In the genomic region with DNA sequence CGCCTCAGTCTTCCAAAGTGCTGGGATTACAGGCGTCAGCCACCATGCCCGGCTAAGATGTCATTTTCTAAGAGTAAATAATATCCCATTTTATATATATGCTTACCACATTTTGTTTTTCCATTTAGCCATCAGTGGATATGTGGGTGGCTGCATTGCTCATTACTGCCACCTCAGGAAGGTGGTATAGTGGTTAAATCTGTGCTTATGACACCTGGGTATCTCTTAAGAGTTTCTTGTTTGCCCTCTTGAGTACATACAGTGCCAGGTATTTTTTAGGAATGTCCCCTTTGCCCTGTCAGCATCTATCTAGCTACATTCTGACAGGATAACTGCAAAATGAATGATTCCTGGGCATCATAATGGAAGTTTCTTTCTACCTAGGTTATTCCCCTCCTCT, we compare ENCODE assay signal across 2 cellular contexts.
TF ChIP-seq lines count a peak whose summit lies in the region.

No MANE protein-coding gene starts in this region.

TF ChIP-seq in liver, 16 proteins besides CTCF, POLR2A, EP300 and RAD21:
- TF ChIP-seq, protein P1, sequence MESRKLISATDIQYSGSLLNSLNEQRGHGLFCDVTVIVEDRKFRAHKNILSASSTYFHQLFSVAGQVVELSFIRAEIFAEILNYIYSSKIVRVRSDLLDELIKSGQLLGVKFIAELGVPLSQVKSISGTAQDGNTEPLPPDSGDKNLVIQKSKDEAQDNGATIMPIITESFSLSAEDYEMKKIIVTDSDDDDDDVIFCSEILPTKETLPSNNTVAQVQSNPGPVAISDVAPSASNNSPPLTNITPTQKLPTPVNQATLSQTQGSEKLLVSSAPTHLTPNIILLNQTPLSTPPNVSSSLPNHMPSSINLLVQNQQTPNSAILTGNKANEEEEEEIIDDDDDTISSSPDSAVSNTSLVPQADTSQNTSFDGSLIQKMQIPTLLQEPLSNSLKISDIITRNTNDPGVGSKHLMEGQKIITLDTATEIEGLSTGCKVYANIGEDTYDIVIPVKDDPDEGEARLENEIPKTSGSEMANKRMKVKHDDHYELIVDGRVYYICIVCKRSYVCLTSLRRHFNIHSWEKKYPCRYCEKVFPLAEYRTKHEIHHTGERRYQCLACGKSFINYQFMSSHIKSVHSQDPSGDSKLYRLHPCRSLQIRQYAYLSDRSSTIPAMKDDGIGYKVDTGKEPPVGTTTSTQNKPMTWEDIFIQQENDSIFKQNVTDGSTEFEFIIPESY (IDR thresholded peaks at IDR 0.05) = no peak
- TF ChIP-seq TAF1 (conservative IDR thresholded peaks at IDR 0.05) = no peak
- no peak for TF ChIP-seq EGR1 (IDR thresholded peaks at IDR 0.05; ENCODE audit: low read depth in 2 of 2)
- no peak for TF ChIP-seq SP1 (IDR thresholded peaks at IDR 0.05)
- no peak for TF ChIP-seq RXRA (IDR thresholded peaks at IDR 0.05)
- TF ChIP-seq, protein P2, sequence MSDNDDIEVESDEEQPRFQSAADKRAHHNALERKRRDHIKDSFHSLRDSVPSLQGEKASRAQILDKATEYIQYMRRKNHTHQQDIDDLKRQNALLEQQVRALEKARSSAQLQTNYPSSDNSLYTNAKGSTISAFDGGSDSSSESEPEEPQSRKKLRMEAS (IDR thresholded peaks at IDR 0.05) = no peak
- no peak for TF ChIP-seq NR2F2 (IDR thresholded peaks at IDR 0.05)
- TF ChIP-seq JUND (IDR thresholded peaks at IDR 0.05) = no peak
- TF ChIP-seq FOXA2 (IDR thresholded peaks at IDR 0.05) = no peak
- no peak for TF ChIP-seq YY1 (IDR thresholded peaks at IDR 0.05)
- TF ChIP-seq, protein P3, sequence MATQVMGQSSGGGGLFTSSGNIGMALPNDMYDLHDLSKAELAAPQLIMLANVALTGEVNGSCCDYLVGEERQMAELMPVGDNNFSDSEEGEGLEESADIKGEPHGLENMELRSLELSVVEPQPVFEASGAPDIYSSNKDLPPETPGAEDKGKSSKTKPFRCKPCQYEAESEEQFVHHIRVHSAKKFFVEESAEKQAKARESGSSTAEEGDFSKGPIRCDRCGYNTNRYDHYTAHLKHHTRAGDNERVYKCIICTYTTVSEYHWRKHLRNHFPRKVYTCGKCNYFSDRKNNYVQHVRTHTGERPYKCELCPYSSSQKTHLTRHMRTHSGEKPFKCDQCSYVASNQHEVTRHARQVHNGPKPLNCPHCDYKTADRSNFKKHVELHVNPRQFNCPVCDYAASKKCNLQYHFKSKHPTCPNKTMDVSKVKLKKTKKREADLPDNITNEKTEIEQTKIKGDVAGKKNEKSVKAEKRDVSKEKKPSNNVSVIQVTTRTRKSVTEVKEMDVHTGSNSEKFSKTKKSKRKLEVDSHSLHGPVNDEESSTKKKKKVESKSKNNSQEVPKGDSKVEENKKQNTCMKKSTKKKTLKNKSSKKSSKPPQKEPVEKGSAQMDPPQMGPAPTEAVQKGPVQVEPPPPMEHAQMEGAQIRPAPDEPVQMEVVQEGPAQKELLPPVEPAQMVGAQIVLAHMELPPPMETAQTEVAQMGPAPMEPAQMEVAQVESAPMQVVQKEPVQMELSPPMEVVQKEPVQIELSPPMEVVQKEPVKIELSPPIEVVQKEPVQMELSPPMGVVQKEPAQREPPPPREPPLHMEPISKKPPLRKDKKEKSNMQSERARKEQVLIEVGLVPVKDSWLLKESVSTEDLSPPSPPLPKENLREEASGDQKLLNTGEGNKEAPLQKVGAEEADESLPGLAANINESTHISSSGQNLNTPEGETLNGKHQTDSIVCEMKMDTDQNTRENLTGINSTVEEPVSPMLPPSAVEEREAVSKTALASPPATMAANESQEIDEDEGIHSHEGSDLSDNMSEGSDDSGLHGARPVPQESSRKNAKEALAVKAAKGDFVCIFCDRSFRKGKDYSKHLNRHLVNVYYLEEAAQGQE (IDR thresholded peaks at IDR 0.05) = no peak
- TF ChIP-seq HNF4A (conservative IDR thresholded peaks at IDR 0.05) = no peak
- TF ChIP-seq, protein P4, sequence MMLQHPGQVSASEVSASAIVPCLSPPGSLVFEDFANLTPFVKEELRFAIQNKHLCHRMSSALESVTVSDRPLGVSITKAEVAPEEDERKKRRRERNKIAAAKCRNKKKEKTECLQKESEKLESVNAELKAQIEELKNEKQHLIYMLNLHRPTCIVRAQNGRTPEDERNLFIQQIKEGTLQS (IDR thresholded peaks at IDR 0.05) = no peak
- no peak for TF ChIP-seq FOXA1 (IDR thresholded peaks at IDR 0.05)
- TF ChIP-seq HNF4G (IDR thresholded peaks at IDR 0.05) = no peak
- no peak for TF ChIP-seq GABPA (IDR thresholded peaks at IDR 0.05 in 1 of 2, conservative IDR thresholded peaks at IDR 0.05 in 1 of 2)

TF ChIP-seq in HepG2, 621 proteins besides CTCF, POLR2A, EP300 and RAD21:
- TF ChIP-seq SRSF1 (optimal IDR thresholded peaks at IDR 0.05; ENCODE audit: low read depth, low read length) (no peak), CENPX (CRISPR knock-in tag; IDR thresholded peaks at IDR 0.05) (no peak), ZNF883 (CRISPR knock-in tag; IDR thresholded peaks at IDR 0.05; ENCODE audit: not compliant biosample characterization) (no peak), MTF2 (CRISPR knock-in tag; IDR thresholded peaks at IDR 0.05; ENCODE audit: borderline replicate concordance) (no peak), ZNF678 (CRISPR knock-in tag; IDR thresholded peaks at IDR 0.05) (no peak)
- TF ChIP-seq, protein P5, sequence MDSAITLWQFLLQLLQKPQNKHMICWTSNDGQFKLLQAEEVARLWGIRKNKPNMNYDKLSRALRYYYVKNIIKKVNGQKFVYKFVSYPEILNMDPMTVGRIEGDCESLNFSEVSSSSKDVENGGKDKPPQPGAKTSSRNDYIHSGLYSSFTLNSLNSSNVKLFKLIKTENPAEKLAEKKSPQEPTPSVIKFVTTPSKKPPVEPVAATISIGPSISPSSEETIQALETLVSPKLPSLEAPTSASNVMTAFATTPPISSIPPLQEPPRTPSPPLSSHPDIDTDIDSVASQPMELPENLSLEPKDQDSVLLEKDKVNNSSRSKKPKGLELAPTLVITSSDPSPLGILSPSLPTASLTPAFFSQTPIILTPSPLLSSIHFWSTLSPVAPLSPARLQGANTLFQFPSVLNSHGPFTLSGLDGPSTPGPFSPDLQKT (CRISPR knock-in tag; IDR thresholded peaks at IDR 0.05; ENCODE audit: borderline replicate concordance) = no peak
- TF ChIP-seq, protein P6, sequence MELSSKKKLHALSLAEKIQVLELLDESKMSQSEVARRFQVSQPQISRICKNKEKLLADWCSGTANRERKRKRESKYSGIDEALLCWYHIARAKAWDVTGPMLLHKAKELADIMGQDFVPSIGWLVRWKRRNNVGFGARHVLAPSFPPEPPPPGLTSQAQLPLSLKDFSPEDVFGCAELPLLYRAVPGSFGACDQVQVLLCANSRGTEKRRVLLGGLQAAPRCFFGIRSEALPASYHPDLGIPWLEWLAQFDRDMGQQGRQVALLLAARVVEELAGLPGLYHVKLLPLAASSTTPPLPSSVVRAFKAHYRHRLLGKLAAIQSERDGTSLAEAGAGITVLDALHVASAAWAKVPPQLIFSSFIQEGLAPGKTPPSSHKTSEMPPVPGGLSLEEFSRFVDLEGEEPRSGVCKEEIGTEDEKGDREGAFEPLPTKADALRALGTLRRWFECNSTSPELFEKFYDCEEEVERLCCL (CRISPR knock-in tag; IDR thresholded peaks at IDR 0.05; ENCODE audit: borderline replicate concordance) = no peak
- TF ChIP-seq, protein P7, sequence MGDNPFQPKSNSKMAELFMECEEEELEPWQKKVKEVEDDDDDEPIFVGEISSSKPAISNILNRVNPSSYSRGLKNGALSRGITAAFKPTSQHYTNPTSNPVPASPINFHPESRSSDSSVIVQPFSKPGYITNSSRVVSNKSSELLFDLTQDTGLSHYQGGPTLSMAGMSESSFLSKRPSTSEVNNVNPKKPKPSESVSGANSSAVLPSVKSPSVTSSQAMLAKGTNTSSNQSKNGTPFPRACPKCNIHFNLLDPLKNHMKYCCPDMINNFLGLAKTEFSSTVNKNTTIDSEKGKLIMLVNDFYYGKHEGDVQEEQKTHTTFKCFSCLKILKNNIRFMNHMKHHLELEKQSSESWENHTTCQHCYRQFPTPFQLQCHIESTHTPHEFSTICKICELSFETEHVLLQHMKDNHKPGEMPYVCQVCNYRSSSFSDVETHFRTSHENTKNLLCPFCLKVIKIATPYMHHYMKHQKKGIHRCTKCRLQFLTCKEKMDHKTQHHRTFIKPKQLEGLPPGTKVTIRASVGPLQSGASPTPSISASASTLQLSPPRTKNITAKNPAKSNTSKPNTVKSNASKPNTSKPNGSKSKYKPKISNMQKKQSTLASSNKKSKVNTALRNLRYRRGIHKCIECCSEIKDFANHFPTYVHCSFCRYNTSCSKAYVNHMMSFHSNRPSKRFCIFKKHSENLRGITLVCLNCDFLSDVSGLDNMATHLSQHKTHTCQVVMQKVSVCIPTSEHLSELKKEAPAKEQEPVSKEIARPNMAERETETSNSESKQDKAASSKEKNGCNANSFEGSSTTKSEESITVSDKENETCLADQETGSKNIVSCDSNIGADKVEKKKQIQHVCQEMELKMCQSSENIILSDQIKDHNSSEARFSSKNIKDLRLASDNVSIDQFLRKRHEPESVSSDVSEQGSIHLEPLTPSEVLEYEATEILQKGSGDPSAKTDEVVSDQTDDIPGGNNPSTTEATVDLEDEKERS (CRISPR knock-in tag; IDR thresholded peaks at IDR 0.05) = no peak
